ENCODE assay signal across 1 cellular context in the genomic region with DNA sequence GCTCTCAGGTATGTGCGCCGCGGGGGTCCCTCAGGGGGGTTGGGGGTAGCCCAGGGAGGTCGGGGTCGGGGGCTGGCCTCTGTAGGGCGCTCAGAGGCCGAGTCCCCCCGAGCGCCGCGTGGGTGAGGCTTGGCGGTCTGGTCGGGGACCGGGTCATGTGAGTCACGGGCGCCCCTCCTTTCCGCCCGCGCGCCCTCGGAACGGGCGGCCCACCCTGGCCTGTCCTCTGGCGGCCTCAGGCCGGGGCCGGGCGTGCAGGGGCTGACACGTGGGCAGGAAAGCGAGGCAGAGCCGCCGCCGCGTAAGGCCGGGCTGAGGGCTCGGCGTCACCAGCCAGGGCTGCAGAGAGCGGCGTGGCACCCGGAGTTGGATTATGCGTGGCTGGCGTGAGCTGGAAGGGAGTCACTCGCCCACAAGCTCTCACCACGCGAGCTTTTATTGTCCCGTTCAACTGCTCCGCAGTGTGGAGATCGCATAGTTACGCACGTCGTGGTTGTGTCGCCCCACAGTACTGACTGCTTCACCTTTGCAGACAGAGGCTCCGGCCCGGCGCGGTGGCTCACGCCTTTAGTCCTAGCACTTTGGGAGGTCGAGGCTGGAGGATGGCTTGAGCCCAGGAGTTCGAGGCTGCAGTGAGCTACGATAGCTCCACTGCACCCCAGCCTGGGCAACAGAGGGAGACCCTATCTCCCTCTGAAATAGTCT.
TF ChIP-seq lines count a peak whose summit lies in the region.

No MANE protein-coding gene starts in this region.

TF ChIP-seq in HepG2, 621 proteins besides CTCF, POLR2A, EP300 and RAD21 (continued from another document and continues in another):
- TF ChIP-seq ZNF367 (CRISPR knock-in tag; IDR thresholded peaks at IDR 0.05; ENCODE audit: borderline replicate concordance) (no peak), SOX13 (IDR thresholded peaks at IDR 0.05) (no peak; the same call in 1 of the 2 replicates), SOX13 (CRISPR knock-in tag; conservative IDR thresholded peaks at IDR 0.05 in 1 of 2, IDR thresholded peaks at IDR 0.05 in 1 of 2) (peak in 1 of 2 experiments; percentile 66; a peak in 2 of 4 replicates), KDM1A (CRISPR knock-in tag; IDR thresholded peaks at IDR 0.05) (peak; percentile 38; the same call in 1 of the 2 replicates), GATA4 (IDR thresholded peaks at IDR 0.05; ENCODE audit: borderline replicate concordance, low read depth) (no peak), ZNF430 (CRISPR knock-in tag; IDR thresholded peaks at IDR 0.05) (peak; percentile 73; the same call in 1 of the 2 replicates), ZNF263 (CRISPR knock-in tag; IDR thresholded peaks at IDR 0.05) (no peak), HNRNPH1 (optimal IDR thresholded peaks at IDR 0.05; ENCODE audit: low read depth, low read length) (no peak), ISX (CRISPR knock-in tag; conservative IDR thresholded peaks at IDR 0.05) (0 out of 2 replicates have a peak, but pooled peaks have one; percentile 51), KDM4B (CRISPR knock-in tag; IDR thresholded peaks at IDR 0.05) (no peak), ZFYVE20 (CRISPR knock-in tag; IDR thresholded peaks at IDR 0.05; ENCODE audit: borderline replicate concordance, low read depth) (peak; percentile 49; the same call in 1 of the 2 replicates), ZSCAN31 (CRISPR knock-in tag; IDR thresholded peaks at IDR 0.05; ENCODE audit: low read depth) (peak; percentile 76), NFKBIZ (CRISPR knock-in tag; IDR thresholded peaks at IDR 0.05) (0 out of 2 replicates have a peak, but pooled peaks have one; percentile 65), ZNF234 (CRISPR knock-in tag; conservative IDR thresholded peaks at IDR 0.05) (peak; percentile 94), TEAD3 (CRISPR knock-in tag; optimal IDR thresholded peaks at IDR 0.05; ENCODE audit: borderline replicate concordance) (peak; percentile 11), RFX5 (IDR thresholded peaks at IDR 0.05; ENCODE audit: low read depth, low read length) (no peak), BHLHE40 (IDR thresholded peaks at IDR 0.05; ENCODE audit: low read length) (peak; percentile 64), ZNF75D (CRISPR knock-in tag; IDR thresholded peaks at IDR 0.05; ENCODE audit: borderline replicate concordance) (no peak), CHD4 (IDR thresholded peaks at IDR 0.05; ENCODE audit: borderline replicate concordance, low read length) (0 out of 2 replicates have a peak, but pooled peaks have one; percentile 40), HNRNPLL (IDR thresholded peaks at IDR 0.05; ENCODE audit: low read depth, low read length, poor library complexity, severe bottlenecking) (peak; percentile 33), FOSL1 (CRISPR knock-in tag; IDR thresholded peaks at IDR 0.05; ENCODE audit: borderline replicate concordance) (no peak), BRCA1 (CRISPR knock-in tag; IDR thresholded peaks at IDR 0.05) (no peak), ELF4 (CRISPR knock-in tag; IDR thresholded peaks at IDR 0.05; ENCODE audit: borderline replicate concordance) (0 out of 2 replicates have a peak, but pooled peaks have one; percentile 7), ZNF678 (CRISPR knock-in tag; IDR thresholded peaks at IDR 0.05) (no peak), MED8 (CRISPR knock-in tag; IDR thresholded peaks at IDR 0.05; ENCODE audit: insufficient replicate concordance) (peak; percentile 51), PPARG (CRISPR knock-in tag; conservative IDR thresholded peaks at IDR 0.05) (peak; percentile 39; the same call in 1 of the 2 replicates), MLLT10 (CRISPR knock-in tag; IDR thresholded peaks at IDR 0.05) (no peak), SIX4 (CRISPR knock-in tag; IDR thresholded peaks at IDR 0.05) (no peak), ETV5 (CRISPR knock-in tag; IDR thresholded peaks at IDR 0.05; ENCODE audit: borderline replicate concordance) (peak; percentile 75)
- TF ChIP-seq, protein P1, sequence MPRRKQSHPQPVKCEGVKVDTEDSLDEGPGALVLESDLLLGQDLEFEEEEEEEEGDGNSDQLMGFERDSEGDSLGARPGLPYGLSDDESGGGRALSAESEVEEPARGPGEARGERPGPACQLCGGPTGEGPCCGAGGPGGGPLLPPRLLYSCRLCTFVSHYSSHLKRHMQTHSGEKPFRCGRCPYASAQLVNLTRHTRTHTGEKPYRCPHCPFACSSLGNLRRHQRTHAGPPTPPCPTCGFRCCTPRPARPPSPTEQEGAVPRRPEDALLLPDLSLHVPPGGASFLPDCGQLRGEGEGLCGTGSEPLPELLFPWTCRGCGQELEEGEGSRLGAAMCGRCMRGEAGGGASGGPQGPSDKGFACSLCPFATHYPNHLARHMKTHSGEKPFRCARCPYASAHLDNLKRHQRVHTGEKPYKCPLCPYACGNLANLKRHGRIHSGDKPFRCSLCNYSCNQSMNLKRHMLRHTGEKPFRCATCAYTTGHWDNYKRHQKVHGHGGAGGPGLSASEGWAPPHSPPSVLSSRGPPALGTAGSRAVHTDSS (CRISPR knock-in tag; conservative IDR thresholded peaks at IDR 0.05) = no peak
- TF ChIP-seq, protein P2, sequence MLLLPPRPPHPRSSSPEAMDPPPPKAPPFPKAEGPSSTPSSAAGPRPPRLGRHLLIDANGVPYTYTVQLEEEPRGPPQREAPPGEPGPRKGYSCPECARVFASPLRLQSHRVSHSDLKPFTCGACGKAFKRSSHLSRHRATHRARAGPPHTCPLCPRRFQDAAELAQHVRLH (CRISPR knock-in tag; IDR thresholded peaks at IDR 0.05; ENCODE audit: borderline replicate concordance, low read depth) = peak; percentile 88; the same call in 1 of the 2 replicates
- TF ChIP-seq, protein P3, sequence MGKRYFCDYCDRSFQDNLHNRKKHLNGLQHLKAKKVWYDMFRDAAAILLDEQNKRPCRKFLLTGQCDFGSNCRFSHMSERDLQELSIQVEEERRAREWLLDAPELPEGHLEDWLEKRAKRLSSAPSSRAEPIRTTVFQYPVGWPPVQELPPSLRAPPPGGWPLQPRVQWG (CRISPR knock-in tag; IDR thresholded peaks at IDR 0.05; ENCODE audit: borderline replicate concordance, low read depth) = no peak
- TF ChIP-seq, protein P4, sequence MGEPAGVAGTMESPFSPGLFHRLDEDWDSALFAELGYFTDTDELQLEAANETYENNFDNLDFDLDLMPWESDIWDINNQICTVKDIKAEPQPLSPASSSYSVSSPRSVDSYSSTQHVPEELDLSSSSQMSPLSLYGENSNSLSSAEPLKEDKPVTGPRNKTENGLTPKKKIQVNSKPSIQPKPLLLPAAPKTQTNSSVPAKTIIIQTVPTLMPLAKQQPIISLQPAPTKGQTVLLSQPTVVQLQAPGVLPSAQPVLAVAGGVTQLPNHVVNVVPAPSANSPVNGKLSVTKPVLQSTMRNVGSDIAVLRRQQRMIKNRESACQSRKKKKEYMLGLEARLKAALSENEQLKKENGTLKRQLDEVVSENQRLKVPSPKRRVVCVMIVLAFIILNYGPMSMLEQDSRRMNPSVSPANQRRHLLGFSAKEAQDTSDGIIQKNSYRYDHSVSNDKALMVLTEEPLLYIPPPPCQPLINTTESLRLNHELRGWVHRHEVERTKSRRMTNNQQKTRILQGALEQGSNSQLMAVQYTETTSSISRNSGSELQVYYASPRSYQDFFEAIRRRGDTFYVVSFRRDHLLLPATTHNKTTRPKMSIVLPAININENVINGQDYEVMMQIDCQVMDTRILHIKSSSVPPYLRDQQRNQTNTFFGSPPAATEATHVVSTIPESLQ (CRISPR knock-in tag; conservative IDR thresholded peaks at IDR 0.05) = no peak
- TF ChIP-seq, protein P5, sequence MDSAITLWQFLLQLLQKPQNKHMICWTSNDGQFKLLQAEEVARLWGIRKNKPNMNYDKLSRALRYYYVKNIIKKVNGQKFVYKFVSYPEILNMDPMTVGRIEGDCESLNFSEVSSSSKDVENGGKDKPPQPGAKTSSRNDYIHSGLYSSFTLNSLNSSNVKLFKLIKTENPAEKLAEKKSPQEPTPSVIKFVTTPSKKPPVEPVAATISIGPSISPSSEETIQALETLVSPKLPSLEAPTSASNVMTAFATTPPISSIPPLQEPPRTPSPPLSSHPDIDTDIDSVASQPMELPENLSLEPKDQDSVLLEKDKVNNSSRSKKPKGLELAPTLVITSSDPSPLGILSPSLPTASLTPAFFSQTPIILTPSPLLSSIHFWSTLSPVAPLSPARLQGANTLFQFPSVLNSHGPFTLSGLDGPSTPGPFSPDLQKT (CRISPR knock-in tag; IDR thresholded peaks at IDR 0.05; ENCODE audit: borderline replicate concordance) = no peak
- TF ChIP-seq, protein P6, sequence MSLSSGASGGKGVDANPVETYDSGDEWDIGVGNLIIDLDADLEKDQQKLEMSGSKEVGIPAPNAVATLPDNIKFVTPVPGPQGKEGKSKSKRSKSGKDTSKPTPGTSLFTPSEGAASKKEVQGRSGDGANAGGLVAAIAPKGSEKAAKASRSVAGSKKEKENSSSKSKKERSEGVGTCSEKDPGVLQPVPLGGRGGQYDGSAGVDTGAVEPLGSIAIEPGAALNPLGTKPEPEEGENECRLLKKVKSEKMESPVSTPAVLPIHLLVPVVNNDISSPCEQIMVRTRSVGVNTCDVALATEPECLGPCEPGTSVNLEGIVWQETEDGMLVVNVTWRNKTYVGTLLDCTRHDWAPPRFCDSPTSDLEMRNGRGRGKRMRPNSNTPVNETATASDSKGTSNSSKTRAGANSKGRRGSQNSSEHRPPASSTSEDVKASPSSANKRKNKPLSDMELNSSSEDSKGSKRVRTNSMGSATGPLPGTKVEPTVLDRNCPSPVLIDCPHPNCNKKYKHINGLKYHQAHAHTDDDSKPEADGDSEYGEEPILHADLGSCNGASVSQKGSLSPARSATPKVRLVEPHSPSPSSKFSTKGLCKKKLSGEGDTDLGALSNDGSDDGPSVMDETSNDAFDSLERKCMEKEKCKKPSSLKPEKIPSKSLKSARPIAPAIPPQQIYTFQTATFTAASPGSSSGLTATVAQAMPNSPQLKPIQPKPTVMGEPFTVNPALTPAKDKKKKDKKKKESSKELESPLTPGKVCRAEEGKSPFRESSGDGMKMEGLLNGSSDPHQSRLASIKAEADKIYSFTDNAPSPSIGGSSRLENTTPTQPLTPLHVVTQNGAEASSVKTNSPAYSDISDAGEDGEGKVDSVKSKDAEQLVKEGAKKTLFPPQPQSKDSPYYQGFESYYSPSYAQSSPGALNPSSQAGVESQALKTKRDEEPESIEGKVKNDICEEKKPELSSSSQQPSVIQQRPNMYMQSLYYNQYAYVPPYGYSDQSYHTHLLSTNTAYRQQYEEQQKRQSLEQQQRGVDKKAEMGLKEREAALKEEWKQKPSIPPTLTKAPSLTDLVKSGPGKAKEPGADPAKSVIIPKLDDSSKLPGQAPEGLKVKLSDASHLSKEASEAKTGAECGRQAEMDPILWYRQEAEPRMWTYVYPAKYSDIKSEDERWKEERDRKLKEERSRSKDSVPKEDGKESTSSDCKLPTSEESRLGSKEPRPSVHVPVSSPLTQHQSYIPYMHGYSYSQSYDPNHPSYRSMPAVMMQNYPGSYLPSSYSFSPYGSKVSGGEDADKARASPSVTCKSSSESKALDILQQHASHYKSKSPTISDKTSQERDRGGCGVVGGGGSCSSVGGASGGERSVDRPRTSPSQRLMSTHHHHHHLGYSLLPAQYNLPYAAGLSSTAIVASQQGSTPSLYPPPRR (CRISPR knock-in tag; IDR thresholded peaks at IDR 0.05; ENCODE audit: borderline replicate concordance) = peak; percentile 85; the same call in 1 of the 2 replicates
- TF ChIP-seq, protein P7, sequence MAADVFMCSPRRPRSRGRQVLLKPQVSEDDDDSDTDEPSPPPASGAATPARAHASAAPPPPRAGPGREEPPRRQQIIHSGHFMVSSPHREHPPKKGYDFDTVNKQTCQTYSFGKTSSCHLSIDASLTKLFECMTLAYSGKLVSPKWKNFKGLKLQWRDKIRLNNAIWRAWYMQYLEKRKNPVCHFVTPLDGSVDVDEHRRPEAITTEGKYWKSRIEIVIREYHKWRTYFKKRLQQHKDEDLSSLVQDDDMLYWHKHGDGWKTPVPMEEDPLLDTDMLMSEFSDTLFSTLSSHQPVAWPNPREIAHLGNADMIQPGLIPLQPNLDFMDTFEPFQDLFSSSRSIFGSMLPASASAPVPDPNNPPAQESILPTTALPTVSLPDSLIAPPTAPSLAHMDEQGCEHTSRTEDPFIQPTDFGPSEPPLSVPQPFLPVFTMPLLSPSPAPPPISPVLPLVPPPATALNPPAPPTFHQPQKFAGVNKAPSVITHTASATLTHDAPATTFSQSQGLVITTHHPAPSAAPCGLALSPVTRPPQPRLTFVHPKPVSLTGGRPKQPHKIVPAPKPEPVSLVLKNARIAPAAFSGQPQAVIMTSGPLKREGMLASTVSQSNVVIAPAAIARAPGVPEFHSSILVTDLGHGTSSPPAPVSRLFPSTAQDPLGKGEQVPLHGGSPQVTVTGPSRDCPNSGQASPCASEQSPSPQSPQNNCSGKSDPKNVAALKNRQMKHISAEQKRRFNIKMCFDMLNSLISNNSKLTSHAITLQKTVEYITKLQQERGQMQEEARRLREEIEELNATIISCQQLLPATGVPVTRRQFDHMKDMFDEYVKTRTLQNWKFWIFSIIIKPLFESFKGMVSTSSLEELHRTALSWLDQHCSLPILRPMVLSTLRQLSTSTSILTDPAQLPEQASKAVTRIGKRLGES (CRISPR knock-in tag; IDR thresholded peaks at IDR 0.05; ENCODE audit: borderline replicate concordance) = no peak
- TF ChIP-seq, protein P8, sequence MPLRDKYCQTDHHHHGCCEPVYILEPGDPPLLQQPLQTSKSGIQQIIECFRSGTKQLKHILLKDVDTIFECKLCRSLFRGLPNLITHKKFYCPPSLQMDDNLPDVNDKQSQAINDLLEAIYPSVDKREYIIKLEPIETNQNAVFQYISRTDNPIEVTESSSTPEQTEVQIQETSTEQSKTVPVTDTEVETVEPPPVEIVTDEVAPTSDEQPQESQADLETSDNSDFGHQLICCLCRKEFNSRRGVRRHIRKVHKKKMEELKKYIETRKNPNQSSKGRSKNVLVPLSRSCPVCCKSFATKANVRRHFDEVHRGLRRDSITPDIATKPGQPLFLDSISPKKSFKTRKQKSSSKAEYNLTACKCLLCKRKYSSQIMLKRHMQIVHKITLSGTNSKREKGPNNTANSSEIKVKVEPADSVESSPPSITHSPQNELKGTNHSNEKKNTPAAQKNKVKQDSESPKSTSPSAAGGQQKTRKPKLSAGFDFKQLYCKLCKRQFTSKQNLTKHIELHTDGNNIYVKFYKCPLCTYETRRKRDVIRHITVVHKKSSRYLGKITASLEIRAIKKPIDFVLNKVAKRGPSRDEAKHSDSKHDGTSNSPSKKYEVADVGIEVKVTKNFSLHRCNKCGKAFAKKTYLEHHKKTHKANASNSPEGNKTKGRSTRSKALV (CRISPR knock-in tag; IDR thresholded peaks at IDR 0.05) = no peak
- TF ChIP-seq, protein P9, sequence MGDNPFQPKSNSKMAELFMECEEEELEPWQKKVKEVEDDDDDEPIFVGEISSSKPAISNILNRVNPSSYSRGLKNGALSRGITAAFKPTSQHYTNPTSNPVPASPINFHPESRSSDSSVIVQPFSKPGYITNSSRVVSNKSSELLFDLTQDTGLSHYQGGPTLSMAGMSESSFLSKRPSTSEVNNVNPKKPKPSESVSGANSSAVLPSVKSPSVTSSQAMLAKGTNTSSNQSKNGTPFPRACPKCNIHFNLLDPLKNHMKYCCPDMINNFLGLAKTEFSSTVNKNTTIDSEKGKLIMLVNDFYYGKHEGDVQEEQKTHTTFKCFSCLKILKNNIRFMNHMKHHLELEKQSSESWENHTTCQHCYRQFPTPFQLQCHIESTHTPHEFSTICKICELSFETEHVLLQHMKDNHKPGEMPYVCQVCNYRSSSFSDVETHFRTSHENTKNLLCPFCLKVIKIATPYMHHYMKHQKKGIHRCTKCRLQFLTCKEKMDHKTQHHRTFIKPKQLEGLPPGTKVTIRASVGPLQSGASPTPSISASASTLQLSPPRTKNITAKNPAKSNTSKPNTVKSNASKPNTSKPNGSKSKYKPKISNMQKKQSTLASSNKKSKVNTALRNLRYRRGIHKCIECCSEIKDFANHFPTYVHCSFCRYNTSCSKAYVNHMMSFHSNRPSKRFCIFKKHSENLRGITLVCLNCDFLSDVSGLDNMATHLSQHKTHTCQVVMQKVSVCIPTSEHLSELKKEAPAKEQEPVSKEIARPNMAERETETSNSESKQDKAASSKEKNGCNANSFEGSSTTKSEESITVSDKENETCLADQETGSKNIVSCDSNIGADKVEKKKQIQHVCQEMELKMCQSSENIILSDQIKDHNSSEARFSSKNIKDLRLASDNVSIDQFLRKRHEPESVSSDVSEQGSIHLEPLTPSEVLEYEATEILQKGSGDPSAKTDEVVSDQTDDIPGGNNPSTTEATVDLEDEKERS (CRISPR knock-in tag; IDR thresholded peaks at IDR 0.05) = peak; percentile 70; the same call in 1 of the 2 replicates
